ENCODE assay signal across 2 cellular contexts in the genomic region with DNA sequence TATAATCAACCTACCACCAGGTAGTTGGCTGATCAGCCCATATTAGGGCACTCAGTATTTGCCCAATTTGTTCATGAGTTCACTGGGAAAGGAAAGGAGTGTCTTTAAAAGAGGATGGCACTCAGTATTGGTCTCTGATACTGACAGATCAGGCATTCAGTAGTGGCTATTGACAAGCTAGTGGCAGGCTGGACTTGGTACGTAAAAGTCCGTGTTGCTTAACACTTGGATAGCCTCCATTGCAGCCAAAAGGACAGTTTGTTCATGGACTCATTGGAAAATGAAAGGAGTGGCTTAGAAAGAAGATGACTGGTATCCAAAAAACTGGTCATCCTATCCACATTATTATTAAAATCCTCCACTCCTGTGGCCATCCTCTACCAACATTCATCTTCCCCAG.
TF ChIP-seq lines count a peak whose summit lies in the region.

No MANE protein-coding gene starts in this region.

TF ChIP-seq in H1, 55 proteins besides CTCF, POLR2A, EP300 and RAD21:
- TF ChIP-seq SIX5 (IDR thresholded peaks at IDR 0.05; ENCODE audit: low read depth, low read length): no peak
- TF ChIP-seq NANOG (IDR thresholded peaks at IDR 0.05; ENCODE audit: insufficient read depth, low read depth, low read length, poor library complexity, severe bottlenecking): no peak
- TF ChIP-seq RBBP5 (IDR thresholded peaks at IDR 0.05; ENCODE audit: borderline replicate concordance, low read depth, low read length): no peak
- TF ChIP-seq, protein P1, sequence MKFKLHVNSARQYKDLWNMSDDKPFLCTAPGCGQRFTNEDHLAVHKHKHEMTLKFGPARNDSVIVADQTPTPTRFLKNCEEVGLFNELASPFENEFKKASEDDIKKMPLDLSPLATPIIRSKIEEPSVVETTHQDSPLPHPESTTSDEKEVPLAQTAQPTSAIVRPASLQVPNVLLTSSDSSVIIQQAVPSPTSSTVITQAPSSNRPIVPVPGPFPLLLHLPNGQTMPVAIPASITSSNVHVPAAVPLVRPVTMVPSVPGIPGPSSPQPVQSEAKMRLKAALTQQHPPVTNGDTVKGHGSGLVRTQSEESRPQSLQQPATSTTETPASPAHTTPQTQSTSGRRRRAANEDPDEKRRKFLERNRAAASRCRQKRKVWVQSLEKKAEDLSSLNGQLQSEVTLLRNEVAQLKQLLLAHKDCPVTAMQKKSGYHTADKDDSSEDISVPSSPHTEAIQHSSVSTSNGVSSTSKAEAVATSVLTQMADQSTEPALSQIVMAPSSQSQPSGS (IDR thresholded peaks at IDR 0.05; ENCODE audit: low read length): no peak
- no peak for TF ChIP-seq SIRT6 (IDR thresholded peaks at IDR 0.05; ENCODE audit: low read length)
- TF ChIP-seq HDAC2 (IDR thresholded peaks at IDR 0.05; ENCODE audit: borderline replicate concordance in 1 of 2, low read depth in 2 of 2, low read length in 2 of 2): no peak
- TF ChIP-seq TCF12 (IDR thresholded peaks at IDR 0.05; ENCODE audit: low read depth, low read length): no peak
- TF ChIP-seq CHD1 (IDR thresholded peaks at IDR 0.05; ENCODE audit: low read depth, low read length): no peak
- no peak for TF ChIP-seq RXRA (IDR thresholded peaks at IDR 0.05; ENCODE audit: insufficient read depth, low read depth, low read length)
- no peak for TF ChIP-seq EZH2 (IDR thresholded peaks at IDR 0.05; ENCODE audit: low read depth, low read length, severe bottlenecking)
- no peak for TF ChIP-seq SRF (IDR thresholded peaks at IDR 0.05; ENCODE audit: low read depth, low read length)

TF ChIP-seq in HepG2, 621 proteins besides CTCF, POLR2A, EP300 and RAD21:
- 0 out of 2 replicates have a peak, but pooled peaks have one; percentile 1 for TF ChIP-seq CEBPB (IDR thresholded peaks at IDR 0.05; ENCODE audit: borderline replicate concordance, low read depth, low read length)
- TF ChIP-seq ZNF777 (CRISPR knock-in tag; IDR thresholded peaks at IDR 0.05): no peak
